ENCODE assay signal across 9 cellular contexts in the genomic region with DNA sequence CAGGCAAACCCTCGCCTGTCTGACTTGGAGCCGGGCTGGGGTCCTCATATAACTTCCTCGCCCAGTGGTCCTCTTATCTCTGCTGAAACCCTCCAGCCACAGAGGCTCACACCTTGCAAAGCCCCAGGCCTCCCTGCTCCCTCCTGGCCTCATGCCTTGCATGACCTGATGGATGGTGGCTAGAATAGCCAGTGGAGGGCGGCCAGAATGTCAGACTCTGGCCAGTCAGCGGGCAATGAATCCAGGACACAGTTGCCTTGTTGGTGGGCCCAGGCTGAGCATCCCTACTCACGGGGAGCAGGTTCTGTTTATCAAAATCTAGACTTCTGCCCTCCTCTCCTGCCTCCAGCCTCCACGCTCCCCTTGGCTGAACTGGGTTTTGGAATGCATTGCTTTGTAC.
"Had no signal": no experiment of that assay in that cellular context is flagged by ENCODE, and none has a peak within 500 bp of the region (broad histone marks: within the 10 kb centered on the region; RNA-seq: fewer than 3 reads in every experiment).

No MANE protein-coding gene starts in this region.

- ATAC-seq: GM23338, K562 had no signal

- H2AFZ ChIP-seq: GM23338 had no signal

- H3K27ac Mint-ChIP-seq: GM23338, H9 had no signal

- DNase-seq: H9, HCEC 1CT, IMR-90, KG1 had no signal

- H3K4me3 ChIP-seq: GM23338, K562 had no signal

- H3K4me3 Mint-ChIP-seq: GM23338, H9 had no signal

- FAIRE-seq: H1, H54, HTR-8/SVneo, K562 had no signal

- H3K4me2 ChIP-seq: GM23338 had no signal
